In the genomic region with DNA sequence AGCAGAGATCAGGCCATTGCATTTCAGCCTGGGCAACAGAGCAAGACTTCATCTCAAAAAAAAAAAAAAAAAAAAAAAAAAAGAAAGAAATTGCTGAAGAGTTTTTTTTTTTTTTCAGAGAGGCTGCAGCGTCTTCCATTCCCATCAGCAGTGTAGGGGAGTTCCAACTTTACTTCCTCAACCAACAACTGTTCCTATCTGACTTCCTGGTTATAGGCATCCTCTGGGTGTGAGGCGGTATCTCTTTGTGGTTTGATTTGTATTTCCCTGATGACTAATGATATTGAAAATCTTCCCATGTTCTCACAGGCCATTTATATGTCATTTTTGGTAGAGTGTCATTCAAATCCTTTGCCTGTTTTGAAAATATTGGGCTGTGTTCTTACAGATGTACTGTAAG, we compare ENCODE assay signal across 13 cellular contexts. TPM values are rescaled to one million over a fixed set of nuclear protein-coding genes. Genes with fewer than 3 reads are reported as not detected.
DNase-seq lines count a peak whose midpoint lies in the region; ATAC-seq, FAIRE-seq and TF ChIP-seq lines count a peak whose summit lies in the region.
"Had no signal": no experiment of that assay in that cellular context is flagged by ENCODE, and none has a peak within 500 bp of the region (broad histone marks: within the 10 kb centered on the region; RNA-seq: fewer than 3 reads in every experiment).

No MANE protein-coding gene starts in this region.

- no peak overlapping the region for H3K9ac ChIP-seq in K562 (ENCODE audit: insufficient read depth in 1 of 2, low read depth in 2 of 2, low read length in 2 of 2)

- POLR2A ChIA-PET in K562 (lab: Yijun Ruan, JAX) = no interaction called here

- intact Hi-C loops in K562 (cut with micrococcal nuclease) = no loop called here
- intact Hi-C loops in esophagus squamous epithelium (cut with DNase I) = no loop called here
- intact Hi-C loops in head of caudate nucleus (cut with DNase I) = no loop called here

- H3K27ac ChIP-seq in K562 (ENCODE audit: extremely low read depth, low read depth, low read length) (no peak overlapping the region), esophagus squamous epithelium (no peak overlapping the region)
- H3K27ac ChIP-seq: SJCRH30 had no signal

- H3K4me3 ChIP-seq in K562 (no peak overlapping the region), esophagus squamous epithelium (no peak overlapping the region)
- H3K4me3 ChIP-seq: SJCRH30 had no signal

- TF ChIP-seq CTCF in K562 (IDR thresholded peaks at IDR 0.05 in 2 of 3, conservative IDR thresholded peaks at IDR 0.05 in 1 of 3; ENCODE audit: insufficient read depth in 2 of 3, low read depth in 1 of 3, low read length in 3 of 3) (no peak), esophagus squamous epithelium (IDR thresholded peaks at IDR 0.05) (no peak)

- WGBS in K562 (ENCODE audit: insufficient coverage, low coverage, missing lambda C conversion rate) = 8% methylated on average over 2 of the region's 2 CpGs
- 19 to 22% methylated on average over 2 of the region's 2 CpGs for WGBS in esophagus squamous epithelium, 2 donors

- no peak for TF ChIP-seq RAD21 in K562 (CRISPR knock-in tag; conservative IDR thresholded peaks at IDR 0.05 in 1 of 2, IDR thresholded peaks at IDR 0.05 in 1 of 2)

- H3K4me2 ChIP-seq in K562 (ENCODE audit: insufficient read depth, low read length) = no peak overlapping the region

- peak; percentile 58 for FAIRE-seq in K562 (lab: Jason Lieb, UNC)

- no peak overlapping the region for H2AFZ ChIP-seq in K562 (ENCODE audit: low read depth, low read length)

- BruUV-seq in K562 (replicated peaks; lab: Mats Ljungman, UMichigan) = no TSS peak

- no peaks in the 10 kb centered on the region for H3K9me3 ChIP-seq in K562 (replicated peaks; ENCODE audit: control insufficient read depth, insufficient read depth, low read depth, low read length)
- no peaks in the 10 kb centered on the region for H3K9me3 ChIP-seq in esophagus squamous epithelium
- H3K9me3 ChIP-seq: SJCRH30 had no signal

- CTCF ChIA-PET in K562 (lab: Yijun Ruan, JAX; ENCODE audit: low intra/inter-chr PET ratio) = no interaction called here

- H3K79me2 ChIP-seq in K562 (ENCODE audit: control insufficient read depth, insufficient read depth, low read length) = no peaks in the 10 kb centered on the region

- peak; percentile 28; the same call in 1 of the 3 replicates for ATAC-seq in K562
- ATAC-seq in GM21390 (IDR thresholded peaks at IDR 0.05; ENCODE audit: unreplicated experiment) = no peak

- TF ChIP-seq POLR2A in K562 (conservative IDR thresholded peaks at IDR 0.05) (no peak), esophagus squamous epithelium (IDR thresholded peaks at IDR 0.05) (no peak)

- peaks cover 9 to 42% of the 10 kb centered on the region in 2 experiments; a peak in 4 of 5 replicates for H3K4me1 ChIP-seq in K562 (replicated peaks in 1 of 2; ENCODE audit: control insufficient read depth in 2 of 2, insufficient read depth in 2 of 2, low read length in 2 of 2)
- H3K4me1 ChIP-seq in esophagus squamous epithelium = peaks cover 0 to 3% (median 3%) of the 10 kb centered on the region in 3 donors
- H3K4me1 ChIP-seq: SJCRH30 had no signal

- no peaks in the 10 kb centered on the region for H4K20me1 ChIP-seq in K562 (replicated peaks; ENCODE audit: control insufficient read depth, insufficient read depth, low read length)

- H3K27me3 ChIP-seq in K562 (ENCODE audit: control insufficient read depth in 2 of 2, insufficient read depth in 2 of 2, low read length in 2 of 2) = no peaks in the 10 kb centered on the region
- no peaks in the 10 kb centered on the region for H3K27me3 ChIP-seq in esophagus squamous epithelium
- H3K27me3 ChIP-seq: SJCRH30 had no signal

- DNase-seq in CMK (ENCODE audit: low read depth) (peak; percentile 54), KBM-7 (peak; percentile 64), K562 (ENCODE audit: extremely low read depth in 1 of 4, low spot score in 3 of 4) (peak in 2 of 4 experiments; percentile 20 to 51), kidney tubule cell (ENCODE audit: low spot score) (peak; percentile 81), esophagus squamous epithelium (lab: John Stamatoyannopoulos, UW) (no peak), head of caudate nucleus (no peak)
- no peak for DNase-seq in central memory CD4-positive, alpha-beta T cell
- DNase-seq: activated CD4-positive, alpha-beta T cell treated with anti-CD3 and anti-CD28 coated beads, Interleukin-2, amount 10 ng/mL, durations not matched to agents 7 days and 5 days; activated naive CD4-positive, alpha-beta T cell treated with anti-CD3 and anti-CD28 coated beads, Interleukin-2, amount 50 U/mL, for 16 hours; NCI-H1092 treated with DMSO at 0.1 percent for 48 hours; NCI-H524 treated with DMSO at 0.1 percent for 48 hours; SJCRH30 had no signal

- no peaks in the 10 kb centered on the region for H3K9me1 ChIP-seq in K562 (ENCODE audit: control insufficient read depth, insufficient read depth, low read length)

- in situ Hi-C loops in KBM-7 (cut with MboI; ENCODE audit: low pct_unique_long_range_greater_than_20kb, low sequenced_read_pairs) = no loop called here
- in situ Hi-C loops in K562 (cut with MboI) = no loop called here

- peak; percentile 35; the same call in 1 of the 2 replicates for TF ChIP-seq EP300 in K562 (IDR thresholded peaks at IDR 0.05; ENCODE audit: low read length)

- H3K36me3 ChIP-seq in K562 (ENCODE audit: control insufficient read depth, insufficient read depth, low read length) (no peaks in the 10 kb centered on the region; the same call in 2 of the 3 replicates), esophagus squamous epithelium (no peaks in the 10 kb centered on the region)
- H3K36me3 ChIP-seq: SJCRH30 had no signal

TF ChIP-seq in K562, 482 proteins besides CTCF, POLR2A, EP300 and RAD21 (continues in another document):
- TF ChIP-seq SMARCE1 (IDR thresholded peaks at IDR 0.05) = 0 out of 2 replicates have a peak, but pooled peaks have one; percentile 15
- no peak for TF ChIP-seq PHB (CRISPR knock-in tag; IDR thresholded peaks at IDR 0.05)
- peak; percentile 90 for TF ChIP-seq ZNF384 (IDR thresholded peaks at IDR 0.05; ENCODE audit: low read depth, low read length)
- no peak for TF ChIP-seq PURB (CRISPR knock-in tag; IDR thresholded peaks at IDR 0.05; ENCODE audit: low read depth)
- TF ChIP-seq ATF7 (IDR thresholded peaks at IDR 0.05) = peak; percentile 25; the same call in 1 of the 2 replicates
- TF ChIP-seq, protein P1, sequence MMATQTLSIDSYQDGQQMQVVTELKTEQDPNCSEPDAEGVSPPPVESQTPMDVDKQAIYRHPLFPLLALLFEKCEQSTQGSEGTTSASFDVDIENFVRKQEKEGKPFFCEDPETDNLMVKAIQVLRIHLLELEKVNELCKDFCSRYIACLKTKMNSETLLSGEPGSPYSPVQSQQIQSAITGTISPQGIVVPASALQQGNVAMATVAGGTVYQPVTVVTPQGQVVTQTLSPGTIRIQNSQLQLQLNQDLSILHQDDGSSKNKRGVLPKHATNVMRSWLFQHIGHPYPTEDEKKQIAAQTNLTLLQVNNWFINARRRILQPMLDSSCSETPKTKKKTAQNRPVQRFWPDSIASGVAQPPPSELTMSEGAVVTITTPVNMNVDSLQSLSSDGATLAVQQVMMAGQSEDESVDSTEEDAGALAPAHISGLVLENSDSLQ (IDR thresholded peaks at IDR 0.05) = 0 out of 2 replicates have a peak, but pooled peaks have one; percentile 16
- no peak for TF ChIP-seq MYNN (IDR thresholded peaks at IDR 0.05)
- no peak for TF ChIP-seq MYNN (CRISPR knock-in tag; IDR thresholded peaks at IDR 0.05)
- no peak for TF ChIP-seq ZNF408 (CRISPR knock-in tag; IDR thresholded peaks at IDR 0.05; ENCODE audit: low read depth)
- 0 out of 2 replicates have a peak, but pooled peaks have one; percentile 26 for TF ChIP-seq DPF2 (IDR thresholded peaks at IDR 0.05)
- TF ChIP-seq, protein P2, sequence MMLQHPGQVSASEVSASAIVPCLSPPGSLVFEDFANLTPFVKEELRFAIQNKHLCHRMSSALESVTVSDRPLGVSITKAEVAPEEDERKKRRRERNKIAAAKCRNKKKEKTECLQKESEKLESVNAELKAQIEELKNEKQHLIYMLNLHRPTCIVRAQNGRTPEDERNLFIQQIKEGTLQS (IDR thresholded peaks at IDR 0.05) = peak; percentile 48; the same call in 1 of the 2 replicates
- TF ChIP-seq, protein P2 (CRISPR knock-in tag; conservative IDR thresholded peaks at IDR 0.05) = no peak

RNA-seq across cellular contexts. Expression of a gene that starts 40.2 kb away (rescaled TPM):
- total RNA-seq in K562 (2011; cell fraction: chromatin; rRNA removed; ENCODE audit: low replicate concordance) = 3.9 and 7.0 TPM in 2 replicates
- 2.5 and 3.3 TPM in 2 replicates for total RNA-seq in K562 (2011; cell fraction: nucleolus; rRNA removed)
- 3.3 and 4.6 TPM in 2 replicates for total RNA-seq in K562 (2011; cell fraction: nucleoplasm; rRNA removed)
- 6.0 and 7.0 TPM in 2 replicates for total RNA-seq in K562 (2014; rRNA removed)
- total RNA-seq in K562 (2014; rRNA removed; fragmentation: Illumina TruSeq; extraction: Trizol) = 10.0 and 14.4 TPM in 2 replicates
- 9.4 and 9.5 TPM in 2 replicates for total RNA-seq in K562 (2015; rRNA removed; fragmentation: Illumina TruSeq; extraction: Trizol)
- total RNA-seq in K562 (2021) = 7.5 and 8.0 TPM in 2 replicates
- polyA plus RNA-seq in K562 (2011; rRNA removed) = 17.4 and 27.6 TPM in 2 replicates
- 6.6 and 11.7 TPM in 2 replicates for polyA plus RNA-seq in K562 (2011; cell fraction: cytosol; rRNA removed)
- 7.0 and 9.7 TPM in 2 replicates for polyA plus RNA-seq in K562 (2011; cell fraction: nucleus; rRNA removed)
- 12.9 and 14.9 TPM in 2 replicates for polyA plus RNA-seq in K562 (2012)
- polyA plus RNA-seq in K562 (2014; fragmentation: Illumina TruSeq; extraction: Trizol) = 10.7 and 12.5 TPM in 2 replicates
- 10 to 100 TPM; 19.0 to 19.7 TPM for polyA plus RNA-seq in K562 (2014; fragmentation: Nextera tagmentation; extraction: Ambion mirVana)
- 9.1 TPM in 2 replicates for polyA plus RNA-seq in K562 (2014; rRNA removed)
- 24.3 and 33.2 TPM in 2 replicates for polyA minus RNA-seq in K562 (2011; rRNA and poly(A)+ RNA removed)
- 1.8 and 8.7 TPM in 2 replicates for polyA minus RNA-seq in K562 (2011; cell fraction: cytosol; rRNA and poly(A)+ RNA removed)
- polyA minus RNA-seq in K562 (2011; cell fraction: nucleus; rRNA and poly(A)+ RNA removed) = 4.0 and 7.3 TPM in 2 replicates
- 1 to 10 TPM in 3 of 4 donors, under 1 TPM in 1; 0.15 to 2.2 (median 1.8) TPM for total RNA-seq in esophagus squamous epithelium

Comparison
In these comparisons a context has a peak if more than half of its experiments do, and no peak if none do; other contexts are left out.
1. DNase-seq: peak in CMK (single experiment), KBM-7 (single experiment) and kidney tubule cell (single experiment); none in esophagus squamous epithelium (single experiment), central memory CD4-positive, alpha-beta T cell (single experiment) and head of caudate nucleus (0 of 42).